8 cellular contexts compared by ENCODE assay signal in the genomic region with DNA sequence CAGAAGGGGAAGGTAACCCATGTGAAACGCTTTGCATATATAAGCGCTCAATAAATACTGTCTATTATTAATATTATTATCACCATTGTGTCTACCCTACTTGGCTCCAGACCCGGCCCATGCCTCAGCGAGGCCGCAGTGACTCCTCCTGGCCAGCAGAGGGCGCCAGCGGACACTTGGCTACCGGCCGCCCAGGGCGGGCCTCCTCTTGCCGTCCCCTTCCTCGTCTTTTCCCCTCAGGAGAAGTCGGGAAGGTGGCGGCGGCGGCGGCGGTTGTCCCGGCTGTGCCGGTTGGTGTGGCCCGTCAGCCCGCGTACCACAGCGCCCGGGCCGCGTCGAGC. TPM values are rescaled to one million over a fixed set of nuclear protein-coding genes. Genes with fewer than 3 reads are reported as not detected.
DNase-seq lines count a peak whose midpoint lies in the region; ATAC-seq, FAIRE-seq and TF ChIP-seq lines count a peak whose summit lies in the region.

A gene with protein sequence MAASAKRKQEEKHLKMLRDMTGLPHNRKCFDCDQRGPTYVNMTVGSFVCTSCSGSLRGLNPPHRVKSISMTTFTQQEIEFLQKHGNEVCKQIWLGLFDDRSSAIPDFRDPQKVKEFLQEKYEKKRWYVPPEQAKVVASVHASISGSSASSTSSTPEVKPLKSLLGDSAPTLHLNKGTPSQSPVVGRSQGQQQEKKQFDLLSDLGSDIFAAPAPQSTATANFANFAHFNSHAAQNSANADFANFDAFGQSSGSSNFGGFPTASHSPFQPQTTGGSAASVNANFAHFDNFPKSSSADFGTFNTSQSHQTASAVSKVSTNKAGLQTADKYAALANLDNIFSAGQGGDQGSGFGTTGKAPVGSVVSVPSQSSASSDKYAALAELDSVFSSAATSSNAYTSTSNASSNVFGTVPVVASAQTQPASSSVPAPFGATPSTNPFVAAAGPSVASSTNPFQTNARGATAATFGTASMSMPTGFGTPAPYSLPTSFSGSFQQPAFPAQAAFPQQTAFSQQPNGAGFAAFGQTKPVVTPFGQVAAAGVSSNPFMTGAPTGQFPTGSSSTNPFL (plus strand): TSS at position 233 of the 341 bp plus-strand sequence. CDS start 266 bp downstream, outside the sequence.

- no peak for DNase-seq in BJ (ENCODE audit: low read depth)
- peak; percentile 67 to 88 for DNase-seq in NCI-H526 (lab: John Stamatoyannopoulos, UW)
- DNase-seq in activated CD4-positive, alpha-beta T cell treated with anti-CD3 and anti-CD28 coated beads, Interleukin-2, amount 50 U/mL, for 1 hour = peak; percentile 85
- DNase-seq in HepG2 (ENCODE audit: low spot score) = peak; percentile 76
- peak; percentile 89 for DNase-seq in stimulated activated CD4-positive, alpha-beta T cell treated with anti-CD3 and anti-CD28 coated beads, Interleukin-4, amount 100 ng/mL, for 1 hour

- TF ChIP-seq CTCF in BJ (IDR thresholded peaks at IDR 0.05; ENCODE audit: insufficient read depth, low read depth, low read length) = peak; percentile 99
- TF ChIP-seq CTCF in HepG2 (CRISPR knock-in tag; IDR thresholded peaks at IDR 0.05) = peak; percentile 95

- POLR2A ChIA-PET in BJ (lab: Charles Lee) (no interaction called here), HepG2 (lab: Yijun Ruan, JAX) (no interaction called here)

- peaks cover 13% of the 10 kb centered on the region for H3K4me1 Mint-ChIP-seq in dendritic cell treated with granulocyte-macrophage colony-stimulating factor and Interleukin-4, amounts not matched to agents 40 ng/mL and 50 ng/mL, for 4 days (ENCODE audit: low read depth)

- peaks cover 42% of the 10 kb centered on the region for H3K79me2 ChIP-seq in HepG2 (ENCODE audit: insufficient read depth, low read length)

- peak within 1 kb of the TSS; percentile 76 for H3K4me3 Mint-ChIP-seq in dendritic cell treated with granulocyte-macrophage colony-stimulating factor and Interleukin-4, amounts not matched to agents 40 ng/mL and 50 ng/mL, for 4 days

- WGBS in HepG2 (ENCODE audit: low lambda C conversion rate) = under 1% methylated on average over 10 of the region's 28 CpGs

- H3K36me3 Mint-ChIP-seq in dendritic cell treated with granulocyte-macrophage colony-stimulating factor and Interleukin-4, amounts not matched to agents 40 ng/mL and 50 ng/mL, for 4 days (ENCODE audit: low read depth) = peaks cover 3% of the 10 kb centered on the region

- intact Hi-C loops in dendritic cell treated with granulocyte-macrophage colony-stimulating factor and Interleukin-4, amounts not matched to agents 40 ng/mL and 50 ng/mL, for 4 days (cut with micrococcal nuclease) = loop anchor here (5.0 kb wide), 3 partner anchors 45 to 110 kb away; no protein-coding TSS in a partner anchor
- intact Hi-C loops in HepG2 (cut with micrococcal nuclease; ENCODE audit: unreplicated experiment) = loop anchor here (1.0 to 10.0 kb wide), 7 partner anchors 21 to 340 kb away; a partner anchor contains a TSS

- H3K4me3 ChIP-seq in BJ (ENCODE audit: low read depth, low read length) (peak within 1 kb of the TSS; percentile 78), HepG2 (replicated peaks in 1 of 3; ENCODE audit: insufficient read depth in 1 of 3, low read depth in 2 of 3, low read length in 3 of 3) (peak within 1 kb of the TSS; percentile 94 to 98 (median 97))

- H3K27ac Mint-ChIP-seq in dendritic cell treated with granulocyte-macrophage colony-stimulating factor and Interleukin-4, amounts not matched to agents 40 ng/mL and 50 ng/mL, for 4 days = peak within 1 kb of the TSS; percentile 64

- in situ Hi-C loops in HepG2 (cut with HindIII; ENCODE audit: extremely low pct_ligation_motif_present, low pct_unique_long_range_greater_than_20kb) = loop anchor here (5.0 kb wide), 1 partner anchor 295 kb away; no protein-coding TSS in a partner anchor

- TF ChIP-seq POLR2A in HepG2 (IDR thresholded peaks at IDR 0.05; ENCODE audit: insufficient read depth in 1 of 2, low read depth in 2 of 2, low read length in 2 of 2) = peak; percentile 63 to 76; a peak in 3 of 4 replicates

- no peaks in the 10 kb centered on the region for H3K9me3 ChIP-seq in HepG2 (ENCODE audit: low read length)

- TF ChIP-seq RAD21 in HepG2 (CRISPR knock-in tag; IDR thresholded peaks at IDR 0.05) = peak; percentile 83

- H3K27me3 ChIP-seq in BJ (ENCODE audit: control insufficient read depth, insufficient read depth, low read length) (no peaks in the 10 kb centered on the region), HepG2 (ENCODE audit: control insufficient read depth in 1 of 2, insufficient read depth in 2 of 2, low read length in 2 of 2) (no peaks in the 10 kb centered on the region; a peak in 1 of 5 replicates)

- H3K9me3 Mint-ChIP-seq in dendritic cell treated with granulocyte-macrophage colony-stimulating factor and Interleukin-4, amounts not matched to agents 40 ng/mL and 50 ng/mL, for 4 days = no peaks in the 10 kb centered on the region

- H3K27me3 Mint-ChIP-seq in dendritic cell treated with granulocyte-macrophage colony-stimulating factor and Interleukin-4, amounts not matched to agents 40 ng/mL and 50 ng/mL, for 4 days = no peaks in the 10 kb centered on the region

- peak within 1 kb of the TSS; percentile 81 for H3K27ac ChIP-seq in HepG2 (ENCODE audit: extremely low read length, insufficient read depth, low read length)

- peak within 1 kb of the TSS; percentile 1 for H2AFZ ChIP-seq in HepG2 (ENCODE audit: low read length)

- H3K9ac ChIP-seq in HepG2 (ENCODE audit: insufficient read depth, low read depth, low read length) = peak within 1 kb of the TSS; percentile 88

- H3K4me2 ChIP-seq in HepG2 (ENCODE audit: low read depth, low read length) = peak within 1 kb of the TSS; percentile 76

- ATAC-seq in GM19035 (IDR thresholded peaks at IDR 0.05; ENCODE audit: unreplicated experiment) (peak; percentile 90), HG03342 (IDR thresholded peaks at IDR 0.05; ENCODE audit: unreplicated experiment) (peak; percentile 85), HepG2 (peak; percentile 81)

- H3K4me1 ChIP-seq in HepG2 (ENCODE audit: insufficient read depth, low read length) = peaks cover 56% of the 10 kb centered on the region

- no peak for FAIRE-seq in HepG2 (lab: Jason Lieb, UNC)

- 0 out of 4 replicates have a peak, but pooled peaks of 1 of the 2 experiments have one; percentile 24 for TF ChIP-seq EP300 in HepG2 (IDR thresholded peaks at IDR 0.05; ENCODE audit: low read depth in 2 of 2, low read length in 2 of 2)
- TF ChIP-seq EP300 in HepG2 (CRISPR knock-in tag; IDR thresholded peaks at IDR 0.05; ENCODE audit: borderline replicate concordance) = peak; percentile 24; the same call in 1 of the 2 replicates

- BruUV-seq in HepG2 (replicated peaks; lab: Mats Ljungman, UMichigan) = no TSS peak

- peaks cover 33% of the 10 kb centered on the region for H4K20me1 ChIP-seq in HepG2 (ENCODE audit: insufficient read depth, low read length)

- no peaks in the 10 kb centered on the region for H3K36me3 ChIP-seq in BJ (ENCODE audit: control insufficient read depth, insufficient read depth, low read length)
- H3K36me3 ChIP-seq in HepG2 (replicated peaks in 1 of 2; ENCODE audit: control insufficient read depth in 1 of 2, insufficient read depth in 2 of 2, low read length in 2 of 2) = no peaks in the 10 kb centered on the region

- CTCF ChIA-PET in BJ (lab: Yijun Ruan, JAX) = interaction anchor here (1.0 to 1.6 kb wide), 4 partner anchors 10 to 188 kb away, joined by 3 to 7 read pairs (median 4); no protein-coding TSS in a partner anchor
- CTCF ChIA-PET in HepG2 (lab: Yijun Ruan, JAX; ENCODE audit: low intra/inter-chr PET ratio, low total read pairs) = interaction anchor here (1.6 to 2.2 kb wide), 2 partner anchors 66 to 294 kb away, joined by 6 to 11 read pairs; no protein-coding TSS in a partner anchor

TF ChIP-seq in HepG2, 621 proteins besides CTCF, POLR2A, EP300 and RAD21 (continues in another document):
- TF ChIP-seq MTA1 (CRISPR knock-in tag; IDR thresholded peaks at IDR 0.05; ENCODE audit: borderline replicate concordance) = peak; percentile 51; the same call in 1 of the 2 replicates
- peak; percentile 94 for TF ChIP-seq ZFX (CRISPR knock-in tag; IDR thresholded peaks at IDR 0.05; ENCODE audit: low read depth)
- TF ChIP-seq MAZ (IDR thresholded peaks at IDR 0.05; ENCODE audit: borderline replicate concordance, low read depth, low read length) = no peak
- peak; percentile 17; the same call in 1 of the 2 replicates for TF ChIP-seq MAZ (CRISPR knock-in tag; IDR thresholded peaks at IDR 0.05; ENCODE audit: low read depth)
- TF ChIP-seq IRF2 (CRISPR knock-in tag; IDR thresholded peaks at IDR 0.05) = peak; percentile 96
- TF ChIP-seq ZNF781 (CRISPR knock-in tag; IDR thresholded peaks at IDR 0.05; ENCODE audit: borderline replicate concordance, not compliant biosample characterization) = no peak
- TF ChIP-seq KDM6A (CRISPR knock-in tag; IDR thresholded peaks at IDR 0.05; ENCODE audit: low read depth) = peak; percentile 15; the same call in 1 of the 2 replicates

RNA-seq across cellular contexts. Expression of the gene that starts here (rescaled TPM):
- 92.2 and 126 TPM in 2 replicates for polyA plus RNA-seq in BJ (2011; rRNA removed)
- 131 and 204 TPM in 2 replicates for polyA minus RNA-seq in BJ (2011; rRNA and poly(A)+ RNA removed)
- total RNA-seq in HepG2 (2016; rRNA removed; fragmentation: Illumina TruSeq; extraction: Trizol) = 145 and 187 TPM in 2 replicates
- 43.0 and 45.7 TPM in 2 replicates for total RNA-seq in HepG2 (2016; cell fraction: cytosol; rRNA removed; fragmentation: Illumina TruSeq; extraction: Trizol; ENCODE audit: low read depth)
- total RNA-seq in HepG2 (2016; cell fraction: insoluble cytoplasmic fraction; rRNA removed; fragmentation: Illumina TruSeq; extraction: Trizol) = 137 and 182 TPM in 2 replicates
- 97.9 and 106 TPM in 2 replicates for total RNA-seq in HepG2 (2016; cell fraction: membrane; rRNA removed; fragmentation: Illumina TruSeq; extraction: Trizol)
- total RNA-seq in HepG2 (2016; cell fraction: nucleus; rRNA removed; fragmentation: Illumina TruSeq; extraction: Trizol) = 81.6 and 96.2 TPM in 2 replicates
- polyA plus RNA-seq in HepG2 (2011; rRNA removed) = 133 and 168 TPM in 2 replicates
- polyA plus RNA-seq in HepG2 (2011; cell fraction: cytosol; rRNA removed) = 117 and 131 TPM in 2 replicates
- 69.2 and 88.9 TPM in 2 replicates for polyA plus RNA-seq in HepG2 (2011; cell fraction: nucleus; rRNA removed)
- polyA plus RNA-seq in HepG2 (2012) = 64.4 and 70.1 TPM in 2 replicates
- polyA plus RNA-seq in HepG2 (2016; cell fraction: cytosol; fragmentation: Illumina TruSeq; extraction: Trizol; ENCODE audit: low read depth) = 18.9 and 21.0 TPM in 2 replicates
- 159 and 174 TPM in 2 replicates for polyA plus RNA-seq in HepG2 (2016; cell fraction: insoluble cytoplasmic fraction; fragmentation: Illumina TruSeq; extraction: Trizol; ENCODE audit: low read depth)
- polyA plus RNA-seq in HepG2 (2016; cell fraction: membrane; fragmentation: Illumina TruSeq; extraction: Trizol; ENCODE audit: low read depth) = 58.1 and 62.3 TPM in 2 replicates
- polyA plus RNA-seq in HepG2 (2016; cell fraction: nucleus; fragmentation: Illumina TruSeq; extraction: Trizol; ENCODE audit: insufficient read depth, low read depth) = 104 and 107 TPM in 2 replicates
- 354 and 508 TPM in 2 replicates for polyA minus RNA-seq in HepG2 (2011; rRNA and poly(A)+ RNA removed; ENCODE audit: low replicate concordance)
- 133 and 147 TPM in 2 replicates for polyA minus RNA-seq in HepG2 (2011; cell fraction: cytosol; rRNA and poly(A)+ RNA removed)
- 117 TPM in 2 replicates for polyA minus RNA-seq in HepG2 (2011; cell fraction: nucleus; rRNA and poly(A)+ RNA removed)
